ENCODE assay signal across 1 cellular context in the genomic region with DNA sequence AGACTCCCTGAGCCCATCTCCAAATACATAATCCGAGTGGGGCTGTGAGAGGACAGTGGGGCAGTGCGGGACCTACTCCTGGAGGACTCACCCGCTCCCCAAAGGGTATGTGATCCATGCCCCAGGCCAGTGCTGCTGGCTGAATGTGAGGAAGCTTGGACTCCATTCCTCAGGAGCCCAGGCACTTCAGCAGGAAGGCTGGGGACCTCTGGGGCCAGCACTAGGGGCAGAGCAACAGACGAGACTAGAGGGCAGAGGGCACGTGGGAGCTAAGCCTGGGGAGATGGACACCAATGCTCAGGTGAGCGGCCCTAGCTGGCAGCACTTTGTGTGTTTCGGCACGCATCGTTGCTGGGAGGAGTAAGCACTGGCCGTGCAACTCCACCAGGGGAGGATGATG.
TF ChIP-seq lines count a peak whose summit lies in the region.

No MANE protein-coding gene starts in this region.

TF ChIP-seq in HEK293T, 16 proteins besides CTCF, POLR2A, EP300 and RAD21:
- TF ChIP-seq FOXA1 (IDR thresholded peaks at IDR 0.05): no peak
- TF ChIP-seq ELF4 (IDR thresholded peaks at IDR 0.05): no peak
- TF ChIP-seq TARDBP (IDR thresholded peaks at IDR 0.05): no peak
- no peak for TF ChIP-seq FOXM1 (IDR thresholded peaks at IDR 0.05; ENCODE audit: borderline replicate concordance)
- no peak for TF ChIP-seq ZNF384 (IDR thresholded peaks at IDR 0.05)
TF ChIP-seq in HEK293T: peak in this region for 0.
